ENCODE assay signal across 10 cellular contexts in genomic region chr9:125361837-125362531, GRCh38.
DNase-seq lines count a peak whose midpoint lies in the region; TF ChIP-seq lines count a peak whose summit lies in the region.
"Had no signal": no experiment of that assay in that cellular context is flagged by ENCODE, and none has a peak within 500 bp of the region (broad histone marks: within the 10 kb centered on the region; RNA-seq: fewer than 3 reads in every experiment).

No MANE protein-coding gene starts in this region.

- POLR2A ChIA-PET in RWPE1 (lab: Yijun Ruan, JAX; ENCODE audit: low non-redundant PET), result no interaction called here

- H3K27ac ChIP-seq in RWPE1, result no peak overlapping the region

- DNase-seq in AG09309 (ENCODE audit: low read depth) (no peak), RWPE1 (ENCODE audit: low spot score) (no peak), glomerular visceral epithelial cell (ENCODE audit: extremely low spot score) (peak; percentile 5), LoVo (ENCODE audit: low spot score) (no peak), GM03348 (ENCODE audit: low spot score) (no peak), NCI-H2107 treated with DMSO at 0.1 percent for 48 hours (lab: John Stamatoyannopoulos, UW; ENCODE audit: unreplicated experiment) (no peak)
- DNase-seq in stimulated activated CD4-positive, alpha-beta T cell treated with anti-CD3 and anti-CD28 coated beads, Interleukin-2, amount 100 ng/mL, for 48 hours, result no peak
- DNase-seq: activated effector memory CD4-positive, alpha-beta T cell treated with anti-CD3 and anti-CD28 coated beads, Interleukin-2, amount 50 U/mL, for 16 hours; NCI-H1436 had no signal

- TF ChIP-seq CTCF in AG09309 (IDR thresholded peaks at IDR 0.05; ENCODE audit: control insufficient read depth, insufficient read depth, low read depth, low read length, missing control alignments) (peak; percentile 26), GM12874 (IDR thresholded peaks at IDR 0.05; ENCODE audit: insufficient read depth, low read depth, low read length) (0 out of 2 replicates have a peak, but pooled peaks have one; percentile 17), RWPE1 (conservative IDR thresholded peaks at IDR 0.05; ENCODE audit: low read depth) (peak; percentile 13; the same call in 1 of the 2 replicates)

- H3K4me3 ChIP-seq in AG09309 (ENCODE audit: control insufficient read depth, low read depth, low read length), result no peak overlapping the region

- CTCF ChIA-PET in RWPE1 (lab: Yijun Ruan, JAX), result interaction anchor here (0.6 to 1.2 kb wide), 4 partner anchors 12 to 205 kb away, joined by 3 to 5 read pairs (median 4); no protein-coding TSS in a partner anchor
